Comparison of ENCODE assay signal across 17 cellular contexts in the genomic region with DNA sequence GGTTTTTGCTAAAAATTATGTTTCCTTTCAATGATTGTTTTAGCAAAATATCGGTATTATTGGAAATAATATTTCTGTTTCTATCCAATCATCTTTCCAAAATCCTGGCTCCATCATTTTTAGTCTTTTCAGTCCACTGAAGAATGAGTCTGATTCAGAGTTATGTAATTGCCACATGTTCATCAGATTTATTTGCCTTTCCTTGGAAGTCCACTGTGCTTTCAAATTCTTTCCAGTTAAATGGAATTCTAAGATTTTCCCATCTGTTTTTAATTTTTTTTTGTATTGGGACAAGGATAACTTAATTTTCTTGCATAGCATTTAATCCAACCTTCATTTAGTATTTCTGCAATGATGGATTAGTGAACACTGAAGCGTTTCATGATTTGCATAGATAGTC.
A peak's percentile ranks its signal among the peaks of the same experiment; 100 is the strongest.
DNase-seq lines count a peak whose midpoint lies in the region; ATAC-seq lines count a peak whose summit lies in the region.
"Had no signal": no experiment of that assay in that cellular context is flagged by ENCODE, and none has a peak within 500 bp of the region (broad histone marks: within the 10 kb centered on the region; RNA-seq: fewer than 3 reads in every experiment).

No MANE protein-coding gene starts in this region.

- 82 to 88% methylated on average over 2 of the region's 2 CpGs for WGBS in aorta, 2 donors

- H3K9me3 ChIP-seq in aorta (ENCODE audit: control insufficient read depth, low read length): no peaks in the 10 kb centered on the region

- no peaks in the 10 kb centered on the region for H3K27me3 ChIP-seq in aorta (ENCODE audit: control insufficient read depth in 1 of 2, insufficient read depth in 2 of 2, low read length in 1 of 2)
- H3K27me3 ChIP-seq: BLaER1 had no signal

- H3K4me3 ChIP-seq in aorta (ENCODE audit: low read length in 2 of 2): no peak overlapping the region
- H3K4me3 ChIP-seq: BLaER1, GM12878, K562 had no signal

- intact Hi-C loops in aorta (cut with DNase I): no loop called here

- no peak for ATAC-seq in aorta (ENCODE audit: low FRiP score)
- ATAC-seq: GM12878, K562 had no signal

- H3K4me1 ChIP-seq in aorta (ENCODE audit: control insufficient read depth in 1 of 2, insufficient read depth in 2 of 2, low read length in 2 of 2): no peaks in the 10 kb centered on the region
- H3K4me1 ChIP-seq: BLaER1 had no signal

- DNase-seq in GM03348 (ENCODE audit: low spot score): peak; percentile 22
- DNase-seq in NCI-H446 treated with DMSO at 0.1 percent for 48 hours (lab: John Stamatoyannopoulos, UW): peak; percentile 33
- DNase-seq in fibroblast of gingiva (ENCODE audit: low read depth): peak; percentile 2
- no peak for DNase-seq in epidermal melanocyte (ENCODE audit: insufficient read length, low spot score)
- no peak for DNase-seq in aorta
- no peak for DNase-seq in NCI-H524 treated with DMSO at 0.1 percent for 48 hours (lab: John Stamatoyannopoulos, UW)
- DNase-seq in effector CD4-positive, alpha-beta T cell: no peak
- DNase-seq: ACHN; CD4-positive, alpha-beta memory T cell; DMS153; DMS79; GF-D8; GOT3; H7 had no signal

- no peak overlapping the region for H3K27ac ChIP-seq in aorta (ENCODE audit: low read depth in 1 of 2, low read length in 2 of 2)
- H3K27ac ChIP-seq: BLaER1 had no signal

- no peaks in the 10 kb centered on the region for H3K36me3 ChIP-seq in aorta (ENCODE audit: control insufficient read depth in 1 of 2, insufficient read depth in 2 of 2, low read length in 1 of 2)
- H3K36me3 ChIP-seq: BLaER1 had no signal

Comparison
In these comparisons a context has a peak if more than half of its experiments do, and no peak if none do; other contexts are left out.
1. DNase-seq: peak in GM03348 (single experiment), NCI-H446 treated with DMSO at 0.1 percent for 48 hours (single experiment) and fibroblast of gingiva (single experiment); none in epidermal melanocyte (single experiment), aorta (0 of 2), NCI-H524 treated with DMSO at 0.1 percent for 48 hours (single experiment) and effector CD4-positive, alpha-beta T cell (single experiment).